1 cellular context compared by ENCODE assay signal in the genomic region with DNA sequence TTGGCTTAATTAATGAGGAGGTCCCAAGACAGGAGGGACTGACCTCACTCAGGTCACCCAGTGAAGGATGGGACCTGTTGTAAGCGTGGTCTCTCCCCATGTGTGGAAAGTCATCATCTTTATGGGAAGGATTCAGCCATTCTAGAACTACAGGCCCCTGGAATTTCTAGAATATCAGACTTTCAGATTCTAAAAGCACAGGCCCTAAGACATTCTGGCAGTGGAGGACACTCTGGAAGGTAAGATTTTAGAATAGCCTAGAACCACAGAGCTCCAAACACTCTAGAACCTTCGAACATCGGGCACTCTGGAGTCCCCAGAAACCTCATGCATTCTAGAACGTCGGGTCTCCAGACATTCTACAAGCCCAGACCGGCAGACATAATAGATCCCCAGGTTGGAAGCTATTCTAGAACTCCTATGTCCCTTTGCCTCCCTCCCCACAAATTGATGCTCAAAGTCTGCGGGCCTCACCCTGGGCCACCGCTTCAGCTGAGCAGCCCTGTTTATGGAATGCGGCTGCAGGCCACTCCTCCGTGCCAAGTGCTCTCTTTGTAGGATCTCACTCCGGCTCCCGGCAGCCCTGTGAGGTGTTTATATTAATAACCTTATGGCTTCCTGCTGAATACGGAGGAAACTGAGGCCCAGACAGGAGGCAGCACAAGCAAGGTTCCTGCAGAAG.
TF ChIP-seq lines count a peak whose summit lies in the region.

No MANE protein-coding gene starts in this region.

TF ChIP-seq in GM23338, 12 proteins besides CTCF, POLR2A, EP300 and RAD21 (continued from another document):
- TF ChIP-seq, protein P1, sequence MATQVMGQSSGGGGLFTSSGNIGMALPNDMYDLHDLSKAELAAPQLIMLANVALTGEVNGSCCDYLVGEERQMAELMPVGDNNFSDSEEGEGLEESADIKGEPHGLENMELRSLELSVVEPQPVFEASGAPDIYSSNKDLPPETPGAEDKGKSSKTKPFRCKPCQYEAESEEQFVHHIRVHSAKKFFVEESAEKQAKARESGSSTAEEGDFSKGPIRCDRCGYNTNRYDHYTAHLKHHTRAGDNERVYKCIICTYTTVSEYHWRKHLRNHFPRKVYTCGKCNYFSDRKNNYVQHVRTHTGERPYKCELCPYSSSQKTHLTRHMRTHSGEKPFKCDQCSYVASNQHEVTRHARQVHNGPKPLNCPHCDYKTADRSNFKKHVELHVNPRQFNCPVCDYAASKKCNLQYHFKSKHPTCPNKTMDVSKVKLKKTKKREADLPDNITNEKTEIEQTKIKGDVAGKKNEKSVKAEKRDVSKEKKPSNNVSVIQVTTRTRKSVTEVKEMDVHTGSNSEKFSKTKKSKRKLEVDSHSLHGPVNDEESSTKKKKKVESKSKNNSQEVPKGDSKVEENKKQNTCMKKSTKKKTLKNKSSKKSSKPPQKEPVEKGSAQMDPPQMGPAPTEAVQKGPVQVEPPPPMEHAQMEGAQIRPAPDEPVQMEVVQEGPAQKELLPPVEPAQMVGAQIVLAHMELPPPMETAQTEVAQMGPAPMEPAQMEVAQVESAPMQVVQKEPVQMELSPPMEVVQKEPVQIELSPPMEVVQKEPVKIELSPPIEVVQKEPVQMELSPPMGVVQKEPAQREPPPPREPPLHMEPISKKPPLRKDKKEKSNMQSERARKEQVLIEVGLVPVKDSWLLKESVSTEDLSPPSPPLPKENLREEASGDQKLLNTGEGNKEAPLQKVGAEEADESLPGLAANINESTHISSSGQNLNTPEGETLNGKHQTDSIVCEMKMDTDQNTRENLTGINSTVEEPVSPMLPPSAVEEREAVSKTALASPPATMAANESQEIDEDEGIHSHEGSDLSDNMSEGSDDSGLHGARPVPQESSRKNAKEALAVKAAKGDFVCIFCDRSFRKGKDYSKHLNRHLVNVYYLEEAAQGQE (IDR thresholded peaks at IDR 0.05; ENCODE audit: unreplicated experiment): no peak
- TF ChIP-seq JUNB (IDR thresholded peaks at IDR 0.05; ENCODE audit: unreplicated experiment) (no peak), POLR2AphosphoS5 (IDR thresholded peaks at IDR 0.05; ENCODE audit: low read depth) (no peak)
